In genomic region chr9:27499481-27499880, GRCh38 we compare ENCODE assay signal across 1 cellular context.
A peak's percentile ranks its signal among the peaks of the same experiment; 100 is the strongest.
TF ChIP-seq lines count a peak whose summit lies in the region.

No MANE protein-coding gene starts in this region.

TF ChIP-seq in GM12878, 131 proteins besides CTCF, POLR2A, EP300 and RAD21 (continued from another document):
- TF ChIP-seq E4F1 (IDR thresholded peaks at IDR 0.05; ENCODE audit: borderline replicate concordance, partially characterized antibody): no peak
- TF ChIP-seq NFIC (IDR thresholded peaks at IDR 0.05; ENCODE audit: low read depth, low read length): 0 out of 2 replicates have a peak, but pooled peaks have one; percentile 29
TF ChIP-seq in GM12878: peak in this region for 3.
